ENCODE assay signal across 33 cellular contexts in genomic region chr4:173195708-173196107, GRCh38. TPM values are rescaled to one million over a fixed set of nuclear protein-coding genes. Genes with fewer than 3 reads are reported as not detected.
A peak's percentile ranks its signal among the peaks of the same experiment; 100 is the strongest.
DNase-seq lines count a peak whose midpoint lies in the region; ATAC-seq, FAIRE-seq and TF ChIP-seq lines count a peak whose summit lies in the region.
"Had no signal": no experiment of that assay in that cellular context is flagged by ENCODE, and none has a peak within 500 bp of the region (broad histone marks: within the 10 kb centered on the region; RNA-seq: fewer than 3 reads in every experiment).

No MANE protein-coding gene starts in this region.

- no peak for TF ChIP-seq POLR2A in GM12878 (IDR thresholded peaks at IDR 0.05; ENCODE audit: low read depth, low read length)

- WGBS in GM12878 (ENCODE audit: insufficient coverage, insufficient replicate concordance, low lambda C conversion rate, missing lambda C conversion rate): 96% methylated on average over 1 of the region's 1 CpG

- TF ChIP-seq CTCF in 22Rv1 (IDR thresholded peaks at IDR 0.05) (no peak), GM12878 (IDR thresholded peaks at IDR 0.05 in 2 of 3, conservative IDR thresholded peaks at IDR 0.05 in 1 of 3; ENCODE audit: control insufficient read depth in 2 of 3, extremely low read depth in 1 of 3, insufficient read depth in 1 of 3, low read depth in 3 of 3, low read length in 3 of 3) (no peak), neural progenitor cell (IDR thresholded peaks at IDR 0.05) (no peak), colonic mucosa (IDR thresholded peaks at IDR 0.05) (no peak), PC-9 (conservative IDR thresholded peaks at IDR 0.05) (no peak)

- H3F3A ChIP-seq in neural progenitor cell (ENCODE audit: low read depth): no peaks in the 10 kb centered on the region
- peaks cover 17% of the 10 kb centered on the region; the same call in 1 of the 2 replicates for H3F3A ChIP-seq in PC-9 (ENCODE audit: insufficient read depth, low read depth)

- no peak overlapping the region for H3K27ac Mint-ChIP-seq in neural progenitor cell
- H3K27ac Mint-ChIP-seq: activated naive CD8-positive, alpha-beta T cell treated with anti-CD3 and anti-CD28 coated beads, Interleukin-2, amount 50 U/mL, for 24 hours; activated T-cell treated with anti-CD3 and anti-CD28 coated beads, Interleukin-2, amount 50 U/mL, for 72 hours; T-helper 1 cell treated with Interleukin-12 subunit alpha and Interleukin-12 subunit beta and Interleukin-4 antibody, amounts not matched to agents 30 μg/mL and 1 μg/mL, for 36 hours had no signal

- H3K4me3 ChIP-seq in GM12878 (no peak overlapping the region), neural progenitor cell (no peak overlapping the region), colonic mucosa (no peak overlapping the region), PC-9 (no peak overlapping the region)
- H3K4me3 ChIP-seq: cardiac muscle cell, coronary artery, K562, ovary, SK-N-MC, skin epidermis had no signal

- H3K9me2 ChIP-seq in PC-9 (ENCODE audit: insufficient read depth): no peaks in the 10 kb centered on the region

- H3K27me3 ChIP-seq in GM12878 (replicated peaks in 1 of 2; ENCODE audit: control insufficient read depth in 2 of 2, insufficient read depth in 2 of 2, low read length in 1 of 2): no peaks in the 10 kb centered on the region
- H3K27me3 ChIP-seq in neural progenitor cell: no peaks in the 10 kb centered on the region
- no peaks in the 10 kb centered on the region for H3K27me3 ChIP-seq in colonic mucosa
- H3K27me3 ChIP-seq in PC-9 (ENCODE audit: insufficient read depth, low read depth): no peaks in the 10 kb centered on the region
- H3K27me3 ChIP-seq: cardiac muscle cell, ovary had no signal

- peaks cover 5% of the 10 kb centered on the region for H3K4me1 Mint-ChIP-seq in neural progenitor cell

- H2AFZ ChIP-seq in GM12878 (ENCODE audit: control insufficient read depth, low read depth, low read length) (no peak overlapping the region), neural progenitor cell (replicated peaks) (no peak overlapping the region), PC-9 (no peak overlapping the region)

- H3K4me3 Mint-ChIP-seq in neural progenitor cell: no peak overlapping the region
- H3K4me3 Mint-ChIP-seq: activated naive CD8-positive, alpha-beta T cell treated with anti-CD3 and anti-CD28 coated beads, Interleukin-2, amount 50 U/mL, for 24 hours; activated T-cell treated with anti-CD3 and anti-CD28 coated beads, Interleukin-2, amount 50 U/mL, for 72 hours; nephron progenitor cell; T-helper 1 cell treated with Interleukin-12 subunit alpha and Interleukin-12 subunit beta and Interleukin-4 antibody, amounts not matched to agents 30 μg/mL and 1 μg/mL, for 36 hours had no signal

- H3K36me3 Mint-ChIP-seq in neural progenitor cell: peaks cover 1% of the 10 kb centered on the region

- ATAC-seq in GM18870 (IDR thresholded peaks at IDR 0.05; ENCODE audit: unreplicated experiment) (peak; percentile 49), HG03135 (IDR thresholded peaks at IDR 0.05; ENCODE audit: unreplicated experiment) (peak; percentile 48), GM12878 (peak; percentile 50)
- ATAC-seq: activated CD4-positive, CD25-positive, alpha-beta regulatory T cell treated with anti-CD3 and anti-CD28 coated beads, Interleukin-2, amount 50 U/mL, for 24 hours; activated naive CD8-positive, alpha-beta T cell treated with anti-CD3 and anti-CD28 coated beads, Interleukin-2, amount 50 U/mL, for 24 hours; activated T-cell treated with anti-CD3 and anti-CD28 coated beads, Interleukin-2, amount 50 U/mL, for 72 hours; left cardiac atrium had no signal

- H3K79me2 ChIP-seq in GM12878 (ENCODE audit: control insufficient read depth, insufficient read depth, low read length) (peaks cover 27% of the 10 kb centered on the region), neural progenitor cell (ENCODE audit: low read depth) (peaks cover 93% of the 10 kb centered on the region), PC-9 (ENCODE audit: low read depth) (peaks cover 64% of the 10 kb centered on the region)

- no peaks in the 10 kb centered on the region for H4K20me1 ChIP-seq in GM12878 (ENCODE audit: control insufficient read depth, insufficient read depth)
- H4K20me1 ChIP-seq in neural progenitor cell (ENCODE audit: low read depth): peaks cover 10% of the 10 kb centered on the region
- no peaks in the 10 kb centered on the region for H4K20me1 ChIP-seq in PC-9 (ENCODE audit: insufficient read depth)

- TF ChIP-seq RAD21 in GM12878 (IDR thresholded peaks at IDR 0.05; ENCODE audit: insufficient read depth, low read depth, low read length): no peak

- no peak for DNase-seq in GM12878 (ENCODE audit: low read depth, low spot score)
- DNase-seq in neural progenitor cell (ENCODE audit: low spot score): no peak
- DNase-seq in colonic mucosa: no peak
- DNase-seq in PC-9: no peak
- no peak for DNase-seq in cortex of kidney (lab: John Stamatoyannopoulos, UW)
- DNase-seq: 8988T; activated CD4-positive, alpha-beta T cell treated with anti-CD3 and anti-CD28 coated beads, Interleukin-2, amount 50 U/mL, for 4 hours; activated naive CD4-positive, alpha-beta T cell; activated naive CD8-positive, alpha-beta T cell treated with anti-CD3 and anti-CD28 coated beads, Interleukin-2, amount 50 U/mL, for 24 hours; activated T-cell treated with anti-CD3 and anti-CD28 coated beads, Interleukin-2, amount 50 U/mL, for 72 hours; DMS79 treated with DMSO at 0.1 percent for 48 hours; effector memory CD4-positive, alpha-beta T cell; GDM1; hippocampal formation; left cardiac atrium; mammary epithelial cell; NCI-H1092 treated with DMSO at 0.1 percent for 48 hours; NCI-H187; nephron progenitor cell; ovary; stimulated activated naive CD4-positive, alpha-beta T cell treated with Interleukin-2 at 50 U/mL for 16 hours had no signal

- FAIRE-seq in GM12878 (lab: Jason Lieb, UNC): no peak
- FAIRE-seq: astrocyte, K562 had no signal

- H3K27ac ChIP-seq in 22Rv1 (peak overlapping the region; percentile 97), GM12878 (ENCODE audit: control insufficient read depth, insufficient read depth) (peak overlapping the region; percentile 60), neural progenitor cell (no peak overlapping the region), colonic mucosa (no peak overlapping the region), PC-9 (no peak overlapping the region)
- H3K27ac ChIP-seq: cardiac muscle cell, coronary artery, epithelial cell of prostate, ovary, SK-N-MC, skin epidermis had no signal

- POLR2A ChIA-PET in GM12878 (lab: Charles Lee): interaction anchor here (0.6 to 0.7 kb wide), 2 partner anchors 10 to 11 kb away, joined by 4 to 5 read pairs; no protein-coding TSS in a partner anchor
- POLR2A ChIA-PET in PC-9 (lab: Charles Lee; ENCODE audit: unreplicated experiment): no interaction called here

- H3K9ac ChIP-seq in GM12878 (ENCODE audit: control insufficient read depth, insufficient read depth, low read length) (no peak overlapping the region), neural progenitor cell (no peak overlapping the region), colonic mucosa (ENCODE audit: low read depth in 2 of 2, low read length in 2 of 2) (no peak overlapping the region)

- SMC1A ChIA-PET in GM12878 (lab: Charles Lee; ENCODE audit: uncharacterized antibody, unreplicated experiment): interaction anchor here (0.7 to 0.9 kb wide), 3 partner anchors 28 to 56 kb away, joined by 3 to 5 read pairs (median 3); no protein-coding TSS in a partner anchor

- H3K27me3 Mint-ChIP-seq in neural progenitor cell (ENCODE audit: insufficient read depth, low read depth): no peaks in the 10 kb centered on the region
- H3K27me3 Mint-ChIP-seq: activated naive CD8-positive, alpha-beta T cell treated with anti-CD3 and anti-CD28 coated beads, Interleukin-2, amount 50 U/mL, for 24 hours had no signal

- RAD21 ChIA-PET in GM12878 (lab: Charles Lee; ENCODE audit: unreplicated experiment): interaction anchor here (0.9 to 1.5 kb wide), 2 partner anchors 62 to 106 kb away, joined by 3 read pairs; no protein-coding TSS in a partner anchor

- no peak overlapping the region for H3K4me2 ChIP-seq in GM12878 (ENCODE audit: control insufficient read depth, insufficient read depth)
- H3K4me2 ChIP-seq in neural progenitor cell: no peak overlapping the region
- no peak overlapping the region for H3K4me2 ChIP-seq in PC-9

- H3K9me3 ChIP-seq in GM12878 (replicated peaks; ENCODE audit: control insufficient read depth, insufficient read depth, low read length): no peaks in the 10 kb centered on the region
- no peaks in the 10 kb centered on the region for H3K9me3 ChIP-seq in neural progenitor cell (ENCODE audit: low read depth)
- H3K9me3 ChIP-seq in colonic mucosa: no peaks in the 10 kb centered on the region
- no peaks in the 10 kb centered on the region for H3K9me3 ChIP-seq in PC-9 (ENCODE audit: insufficient read depth, low read depth)
- H3K9me3 ChIP-seq: ovary had no signal

- CTCF ChIA-PET in GM12878 (lab: Yijun Ruan, JAX): interaction anchor here (0.9 to 1.6 kb wide), 3 partner anchors 14 to 98 kb away, joined by 3 to 6 read pairs (median 4); no protein-coding TSS in a partner anchor
- CTCF ChIA-PET in PC-9 (lab: Charles Lee): no interaction called here

- no peaks in the 10 kb centered on the region for H3K36me3 ChIP-seq in GM12878 (ENCODE audit: control insufficient read depth in 2 of 2, insufficient read depth in 2 of 2, low read length in 1 of 2)
- H3K36me3 ChIP-seq in neural progenitor cell: no peaks in the 10 kb centered on the region
- no peaks in the 10 kb centered on the region for H3K36me3 ChIP-seq in colonic mucosa
- H3K36me3 ChIP-seq in PC-9 (ENCODE audit: low read depth): no peaks in the 10 kb centered on the region
- H3K36me3 ChIP-seq: cardiac muscle cell, ovary had no signal

- H3K9me3 Mint-ChIP-seq in neural progenitor cell: no peaks in the 10 kb centered on the region
- H3K9me3 Mint-ChIP-seq: activated naive CD8-positive, alpha-beta T cell treated with anti-CD3 and anti-CD28 coated beads, Interleukin-2, amount 50 U/mL, for 24 hours; activated T-cell treated with anti-CD3 and anti-CD28 coated beads, Interleukin-2, amount 50 U/mL, for 72 hours; nephron progenitor cell; T-helper 1 cell treated with Interleukin-12 subunit alpha and Interleukin-12 subunit beta and Interleukin-4 antibody, amounts not matched to agents 30 μg/mL and 1 μg/mL, for 36 hours had no signal

- intact Hi-C loops in GM12878 (cut with micrococcal nuclease; ENCODE audit: unreplicated experiment) (no loop called here), colonic mucosa (cut with DNase I) (no loop called here), PC-9 (cut with micrococcal nuclease; ENCODE audit: unreplicated experiment) (loop anchor here (1.0 kb wide), 1 partner anchor 14 kb away; no protein-coding TSS in a partner anchor)

- BruUV-seq in GM12878 (replicated peaks; lab: Mats Ljungman, UMichigan) (no TSS peak), PC-9 (replicated peaks; lab: Mats Ljungman, UMichigan) (no TSS peak)

- TF ChIP-seq EP300 in GM12878 (IDR thresholded peaks at IDR 0.05; ENCODE audit: borderline replicate concordance in 1 of 2, control insufficient read depth in 1 of 2, low read depth in 2 of 2, low read length in 2 of 2): no peak

- H3K4me1 ChIP-seq in GM12878 (ENCODE audit: control insufficient read depth, insufficient read depth, low read length) (peaks cover 15% of the 10 kb centered on the region; the same call in 1 of the 2 replicates), neural progenitor cell (peaks cover 11% of the 10 kb centered on the region), colonic mucosa (peaks cover 5% of the 10 kb centered on the region), PC-9 (replicated peaks; ENCODE audit: insufficient read depth) (peaks cover 22% of the 10 kb centered on the region)

- in situ Hi-C loops in GM12878 (cut with MboI): no loop called here

RNA-seq across cellular contexts. Expression of gene GALNT7, which starts 27.1 kb away (rescaled TPM):
- 74.9 and 78.4 TPM in 2 replicates for total RNA-seq in GM12878 (2013; cell fraction: nucleolus; rRNA removed)
- total RNA-seq in GM12878 (2014; rRNA removed): 19.1 and 26.5 TPM in 2 replicates
- 31.7 and 33.2 TPM in 2 replicates for total RNA-seq in GM12878 (2014; rRNA removed; fragmentation: Illumina TruSeq; extraction: Trizol)
- total RNA-seq in GM12878 (2021): 30.3 and 32.4 TPM in 2 replicates
- polyA plus RNA-seq in GM12878 (2011; ENCODE audit: low read depth): 7.9 TPM
- polyA plus RNA-seq in GM12878 (2011; rRNA removed): 32.2 and 47.5 TPM in 2 replicates
- 10.6 and 11.0 TPM in 2 replicates for polyA plus RNA-seq in GM12878 (2011; cell fraction: cytosol; rRNA removed)
- 31.9 and 33.0 TPM in 2 replicates for polyA plus RNA-seq in GM12878 (2011; cell fraction: nucleus; rRNA removed)
- polyA plus RNA-seq in GM12878 (2012): 11.3 and 14.8 TPM in 2 replicates
- 31.1 and 42.1 TPM in 2 replicates for polyA plus RNA-seq in GM12878 (2014; fragmentation: Illumina TruSeq; extraction: Trizol)
- 10 to 100 TPM; 14.2 to 14.8 TPM for polyA plus RNA-seq in GM12878 (2014; fragmentation: Nextera tagmentation; extraction: Ambion mirVana)
- 16.8 and 20.8 TPM in 2 replicates for polyA plus RNA-seq in GM12878 (2014; rRNA removed)
- 10 to 100 TPM; 27.6 to 33.0 TPM for polyA plus RNA-seq in GM12878 (2016; fragmentation: Nextera tagmentation; extraction: Ambion mirVana)
- polyA minus RNA-seq in GM12878 (2011; rRNA and poly(A)+ RNA removed): 28.1 and 41.5 TPM in 2 replicates
- polyA minus RNA-seq in GM12878 (2011; cell fraction: cytosol; rRNA and poly(A)+ RNA removed): 13.7 and 18.7 TPM in 2 replicates
- polyA minus RNA-seq in GM12878 (2011; cell fraction: nucleus; rRNA and poly(A)+ RNA removed): 21.0 and 45.9 TPM in 2 replicates
- 44.6 and 62.3 TPM in 2 replicates for total RNA-seq in neural progenitor cell (ENCODE audit: low replicate concordance)
- 100 to 1,000 TPM in 1 of 2 donors, 10 to 100 TPM in 1; 83.5 to 138 TPM for total RNA-seq in colonic mucosa
- total RNA-seq in PC-9 (2021): 57.2 and 72.5 TPM in 2 replicates

Comparison
In these comparisons a context has a peak if more than half of its experiments do, and no peak if none do; other contexts are left out.
1. H3K27ac ChIP-seq: peak in 22Rv1 (single experiment) and GM12878 (single experiment); none in neural progenitor cell (single experiment), colonic mucosa (single experiment) and PC-9 (single experiment).
2. Peak in every context shown above with its lines, with median percentiles within 50 percentile points of each other: ATAC-seq.